18 cellular contexts compared by ENCODE assay signal in the genomic region with DNA sequence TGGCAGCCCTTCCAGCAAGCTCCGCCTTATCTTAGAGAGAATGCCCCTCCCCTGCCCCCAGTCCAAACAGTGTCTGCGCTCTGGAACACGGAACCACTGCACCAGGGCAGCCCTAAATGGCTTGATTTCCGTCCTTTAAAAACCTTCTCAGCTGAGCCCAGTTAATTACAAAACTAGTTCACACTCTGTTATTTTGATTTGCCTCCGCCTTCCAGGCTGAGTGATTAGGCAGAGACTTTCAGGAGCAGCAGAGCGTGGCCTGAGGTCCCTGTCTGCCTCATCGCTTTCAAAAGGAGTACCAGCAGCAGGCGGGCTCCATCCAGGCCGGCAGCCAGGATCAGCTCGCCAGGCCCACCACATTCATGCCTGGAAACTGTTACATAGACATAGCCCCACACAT.
A peak's percentile ranks its signal among the peaks of the same experiment; 100 is the strongest.
DNase-seq lines count a peak whose midpoint lies in the region; ATAC-seq and TF ChIP-seq lines count a peak whose summit lies in the region.
"Had no signal": no experiment of that assay in that cellular context is flagged by ENCODE, and none has a peak within 500 bp of the region (broad histone marks: within the 10 kb centered on the region; RNA-seq: fewer than 3 reads in every experiment).

No MANE protein-coding gene starts in this region.

- CTCF ChIA-PET in activated CD4-positive, alpha-beta memory T cell treated with anti-CD3 and anti-CD28 coated beads for 36 hours (lab: Charles Lee), result no interaction called here
- CTCF ChIA-PET in activated CD8-positive, alpha-beta T cell treated with anti-CD3 and anti-CD28 coated beads for 36 hours (lab: Charles Lee), result no interaction called here

- no peak overlapping the region for H3K4me3 Mint-ChIP-seq in activated CD4-positive, alpha-beta memory T cell treated with anti-CD3 and anti-CD28 coated beads for 36 hours
- no peak overlapping the region for H3K4me3 Mint-ChIP-seq in activated CD8-positive, alpha-beta T cell treated with anti-CD3 and anti-CD28 coated beads for 36 hours
- H3K4me3 Mint-ChIP-seq: effector memory CD8-positive, alpha-beta T cell had no signal

- no peaks in the 10 kb centered on the region for H3K27me3 Mint-ChIP-seq in activated CD4-positive, alpha-beta memory T cell treated with anti-CD3 and anti-CD28 coated beads for 36 hours
- H3K27me3 Mint-ChIP-seq in activated CD8-positive, alpha-beta T cell treated with anti-CD3 and anti-CD28 coated beads for 36 hours, result peaks cover 5% of the 10 kb centered on the region
- H3K27me3 Mint-ChIP-seq: CD4-positive, CD25-positive, alpha-beta regulatory T cell had no signal

- TF ChIP-seq CTCF in activated CD8-positive, alpha-beta T cell treated with anti-CD3 and anti-CD28 coated beads for 36 hours (IDR thresholded peaks at IDR 0.05), result no peak

- intact Hi-C loops in activated CD4-positive, alpha-beta memory T cell treated with anti-CD3 and anti-CD28 coated beads for 36 hours (cut with micrococcal nuclease), result no loop called here
- intact Hi-C loops in activated CD8-positive, alpha-beta T cell treated with anti-CD3 and anti-CD28 coated beads for 36 hours (cut with micrococcal nuclease), result no loop called here

- POLR2A ChIA-PET in activated CD4-positive, alpha-beta memory T cell treated with anti-CD3 and anti-CD28 coated beads for 36 hours (lab: Charles Lee), result no interaction called here
- POLR2A ChIA-PET in activated CD8-positive, alpha-beta T cell treated with anti-CD3 and anti-CD28 coated beads for 36 hours (lab: Charles Lee), result no interaction called here

- H3K9me3 Mint-ChIP-seq in activated CD4-positive, alpha-beta memory T cell treated with anti-CD3 and anti-CD28 coated beads for 36 hours, result peaks cover 16% of the 10 kb centered on the region
- peaks cover 13% of the 10 kb centered on the region for H3K9me3 Mint-ChIP-seq in activated CD8-positive, alpha-beta T cell treated with anti-CD3 and anti-CD28 coated beads for 36 hours

- peaks cover 13% of the 10 kb centered on the region for H3K4me1 Mint-ChIP-seq in activated CD4-positive, alpha-beta memory T cell treated with anti-CD3 and anti-CD28 coated beads for 36 hours (ENCODE audit: low read depth)
- H3K4me1 Mint-ChIP-seq in activated CD8-positive, alpha-beta T cell treated with anti-CD3 and anti-CD28 coated beads for 36 hours (ENCODE audit: low read depth), result peaks cover 15% of the 10 kb centered on the region

- H3K27ac Mint-ChIP-seq in activated CD4-positive, alpha-beta memory T cell treated with anti-CD3 and anti-CD28 coated beads for 36 hours, result no peak overlapping the region
- no peak overlapping the region for H3K27ac Mint-ChIP-seq in activated CD8-positive, alpha-beta T cell treated with anti-CD3 and anti-CD28 coated beads for 36 hours

- DNase-seq in activated effector memory CD4-positive, alpha-beta T cell treated with anti-CD3 and anti-CD28 coated beads, Interleukin-2, amount 50 U/mL, for 16 hours, result peak; percentile 10
- DNase-seq in activated effector memory CD4-positive, alpha-beta T cell treated with Interleukin-2 at 50 U/mL for 16 hours, result no peak
- DNase-seq in NCI-H345 treated with DMSO at 0.1 percent for 48 hours (lab: John Stamatoyannopoulos, UW; ENCODE audit: unreplicated experiment), result peak; percentile 66
- peak; percentile 65 for DNase-seq in germinal center (ENCODE audit: low spot score)
- no peak for DNase-seq in activated CD4-positive, alpha-beta memory T cell treated with anti-CD3 and anti-CD28 coated beads for 36 hours
- no peak for DNase-seq in activated CD8-positive, alpha-beta T cell treated with anti-CD3 and anti-CD28 coated beads for 36 hours
- DNase-seq in activated CD8-positive, alpha-beta memory T cell treated with anti-CD3 and anti-CD28 coated beads, Interleukin-2, amount 50 U/mL, for 48 hours, result no peak
- DNase-seq: ACHN; activated CD4-positive, alpha-beta T cell treated with anti-CD3 and anti-CD28 coated beads for 4 hours; activated naive CD4-positive, alpha-beta T cell; CD4-positive, CD25-positive, alpha-beta regulatory T cell; DMS153; effector memory CD8-positive, alpha-beta T cell; NCI-H1048; RPMI8226; SW 1271; uterus had no signal

- peaks cover 10% of the 10 kb centered on the region for H3K36me3 Mint-ChIP-seq in activated CD4-positive, alpha-beta memory T cell treated with anti-CD3 and anti-CD28 coated beads for 36 hours
- H3K36me3 Mint-ChIP-seq in activated CD8-positive, alpha-beta T cell treated with anti-CD3 and anti-CD28 coated beads for 36 hours (ENCODE audit: low read depth), result peaks cover 8% of the 10 kb centered on the region
- H3K36me3 Mint-ChIP-seq: CD4-positive, CD25-positive, alpha-beta regulatory T cell had no signal

- ATAC-seq in activated CD8-positive, alpha-beta T cell treated with anti-CD3 and anti-CD28 coated beads for 36 hours, result no peak
- no peak for ATAC-seq in HG03439 (IDR thresholded peaks at IDR 0.05; ENCODE audit: unreplicated experiment)
- ATAC-seq: effector memory CD8-positive, alpha-beta T cell had no signal

Comparison
In these comparisons a context has a peak if more than half of its experiments do, and no peak if none do; other contexts are left out.
1. DNase-seq: peak in activated effector memory CD4-positive, alpha-beta T cell treated with anti-CD3 and anti-CD28 coated beads, Interleukin-2, amount 50 U/mL, for 16 hours (single experiment), NCI-H345 treated with DMSO at 0.1 percent for 48 hours (single experiment) and germinal center (single experiment); none in activated effector memory CD4-positive, alpha-beta T cell treated with Interleukin-2 at 50 U/mL for 16 hours (single experiment), activated CD4-positive, alpha-beta memory T cell treated with anti-CD3 and anti-CD28 coated beads for 36 hours (single experiment), activated CD8-positive, alpha-beta T cell treated with anti-CD3 and anti-CD28 coated beads for 36 hours (single experiment) and activated CD8-positive, alpha-beta memory T cell treated with anti-CD3 and anti-CD28 coated beads, Interleukin-2, amount 50 U/mL, for 48 hours (single experiment).